9 cellular contexts compared by ENCODE assay signal in genomic region chr7:103949374-103949773, GRCh38.
"Had no signal": no experiment of that assay in that cellular context is flagged by ENCODE, and none has a peak within 500 bp of the region (broad histone marks: within the 10 kb centered on the region; RNA-seq: fewer than 3 reads in every experiment).

No MANE protein-coding gene starts in this region.

- H3K9me3 ChIP-seq: HAP-1 had no signal

- H3K4me1 ChIP-seq: HAP-1 had no signal

- H2AFZ ChIP-seq: GM23338 had no signal

- H3K4me2 ChIP-seq: GM23338 had no signal

- H3K36me3 ChIP-seq: HAP-1 had no signal

- FAIRE-seq: H1 had no signal

- H3K27ac ChIP-seq: HL-60 had no signal

- ATAC-seq: GM23338, HCT116 had no signal

- DNase-seq: H7, HFFc6, IMR-90, KG1 had no signal

- H3K4me3 ChIP-seq: GM23338, HAP-1 had no signal
